10 cellular contexts compared by ENCODE assay signal in genomic region chr22:23763579-23764331, GRCh38. TPM values are rescaled to one million over a fixed set of nuclear protein-coding genes. Genes with fewer than 3 reads are reported as not detected.
A peak's percentile ranks its signal among the peaks of the same experiment; 100 is the strongest.
DNase-seq lines count a peak whose midpoint lies in the region; ATAC-seq, FAIRE-seq and TF ChIP-seq lines count a peak whose summit lies in the region.
"Had no signal": no experiment of that assay in that cellular context is flagged by ENCODE, and none has a peak within 500 bp of the region (broad histone marks: within the 10 kb centered on the region; RNA-seq: fewer than 3 reads in every experiment).

No MANE protein-coding gene starts in this region.

- ATAC-seq in gastroesophageal sphincter (no peak), HG03439 (IDR thresholded peaks at IDR 0.05; ENCODE audit: unreplicated experiment) (no peak), HG03460 (IDR thresholded peaks at IDR 0.05; ENCODE audit: unreplicated experiment) (no peak)

- peaks cover 0 to 64% (median 3%) of the 10 kb centered on the region in 3 donors for H3K4me1 ChIP-seq in gastroesophageal sphincter

- peak overlapping the region in 3 of 4 donors; percentile 26 to 53 (median 44) for H3K27ac ChIP-seq in gastroesophageal sphincter

- H3K27me3 ChIP-seq in gastroesophageal sphincter = no peaks in the 10 kb centered on the region

- H3K4me3 ChIP-seq in gastroesophageal sphincter = peak overlapping the region in 1 of 2 donors; percentile 32

- H3K9me3 ChIP-seq in gastroesophageal sphincter = no peaks in the 10 kb centered on the region

- TF ChIP-seq CTCF in gastroesophageal sphincter (IDR thresholded peaks at IDR 0.05) = no peak
- TF ChIP-seq CTCF in D721Med (IDR thresholded peaks at IDR 0.05; ENCODE audit: insufficient read depth, missing control alignments) = no peak

- no peak for TF ChIP-seq EP300 in gastroesophageal sphincter (IDR thresholded peaks at IDR 0.05)

- 38 to 40% methylated on average over 1 to 6 of the region's 23 CpGs for WGBS in gastroesophageal sphincter (ENCODE audit: low coverage in 1 of 2), 2 donors

- peaks cover 0 to 3% of the 10 kb centered on the region in 2 donors for H3K36me3 ChIP-seq in gastroesophageal sphincter

- TF ChIP-seq POLR2A in GM12891 (IDR thresholded peaks at IDR 0.05; ENCODE audit: low read depth, low read length) (peak; percentile 26; the same call in 1 of the 2 replicates), gastroesophageal sphincter (IDR thresholded peaks at IDR 0.05) (no peak), H54 (IDR thresholded peaks at IDR 0.05; ENCODE audit: low read depth, low read length) (no peak)

- FAIRE-seq in GM12891 (lab: Jason Lieb, UNC) (peak; percentile 87), D721Med (lab: Jason Lieb, UNC) (no peak), H54 (lab: Jason Lieb, UNC) (no peak)
- FAIRE-seq: GM18507 had no signal

- DNase-seq in GM12891 (ENCODE audit: insufficient read length, low spot score) (peak; percentile 47), D721Med (ENCODE audit: insufficient read length, low spot score) (no peak), H54 (ENCODE audit: insufficient read length, low spot score) (no peak)
- peak; percentile 86 for DNase-seq in activated CD8-positive, alpha-beta memory T cell treated with anti-CD3 and anti-CD28 coated beads for 24 hours
- DNase-seq in stimulated activated CD4-positive, alpha-beta T cell treated with anti-CD3 and anti-CD28 coated beads, TNF-alpha, amount 100 ng/mL, for 24 hours (ENCODE audit: low read depth in 3 of 3) = peak; percentile 27 to 61 (median 34)

TF ChIP-seq in GM12891, 5 proteins besides CTCF, POLR2A, EP300 and RAD21:
- no peak for TF ChIP-seq POLR2AphosphoS5 (IDR thresholded peaks at IDR 0.05; ENCODE audit: low read depth, low read length)
- TF ChIP-seq TAF1 (IDR thresholded peaks at IDR 0.05; ENCODE audit: low read depth, low read length) = no peak
- no peak; the same call in 1 of the 2 replicates for TF ChIP-seq POU2F2 (IDR thresholded peaks at IDR 0.05; ENCODE audit: low read depth, low read length)
- no peak for TF ChIP-seq SPI1 (IDR thresholded peaks at IDR 0.05; ENCODE audit: low read depth, low read length)
- no peak for TF ChIP-seq PAX5 (IDR thresholded peaks at IDR 0.05; ENCODE audit: insufficient read depth, low read length, severe bottlenecking)

RNA-seq across cellular contexts. Expression of gene C22orf15, which starts 1.0 kb away (rescaled TPM):
- polyA plus RNA-seq in GM12891 (2012; ENCODE audit: low read depth, missing spikeins) = 0.89 TPM
- under 1 TPM in 2 of 4 donors, not detected in 2; 0.54 to 0.81 TPM for total RNA-seq in gastroesophageal sphincter
- total RNA-seq: LHCN-M2 had no signal

RNA-seq across cellular contexts. Expression of gene CHCHD10, which starts 4.0 kb away (rescaled TPM):
- polyA plus RNA-seq in GM12891 (2012; ENCODE audit: low read depth, missing spikeins) = 247 TPM
- total RNA-seq in gastroesophageal sphincter = 10 to 100 TPM in 3 of 4 donors, 1 to 10 TPM in 1; 2.0 to 40.6 (median 28.1) TPM

RNA-seq across cellular contexts. Expression of gene MMP11, which starts 8.9 kb away (rescaled TPM):
- polyA plus RNA-seq in GM12891 (2012; ENCODE audit: low read depth, missing spikeins) = 0.15 TPM
- total RNA-seq in gastroesophageal sphincter = 10 to 100 TPM in 2 of 4 donors, 1 to 10 TPM in 2; 2.3 to 11.0 (median 9.7) TPM

RNA-seq across cellular contexts. Expression of gene VPREB3, which starts 9.5 kb away (rescaled TPM):
- 28.4 TPM for polyA plus RNA-seq in GM12891 (2012; ENCODE audit: low read depth, missing spikeins)
- total RNA-seq in gastroesophageal sphincter = 1 to 10 TPM in 1 of 4 donors, not detected in 3; 1.9 TPM
- total RNA-seq: LHCN-M2 had no signal

RNA-seq across cellular contexts. Expression of gene ZNF70, which starts 12.8 kb away (rescaled TPM):
- polyA plus RNA-seq in GM12891 (2012; ENCODE audit: low read depth, missing spikeins) = 0.65 TPM
- total RNA-seq in gastroesophageal sphincter = 1 to 10 TPM; 3.5 to 8.0 (median 5.5) TPM

Comparison
In these comparisons a context has a peak if more than half of its experiments do, and no peak if none do; other contexts are left out.
1. DNase-seq: peak in GM12891 (single experiment), activated CD8-positive, alpha-beta memory T cell treated with anti-CD3 and anti-CD28 coated beads for 24 hours (single experiment) and stimulated activated CD4-positive, alpha-beta T cell treated with anti-CD3 and anti-CD28 coated beads, TNF-alpha, amount 100 ng/mL, for 24 hours (3 of 3); none in D721Med (single experiment) and H54 (single experiment).